Comparison of ENCODE assay signal across 13 cellular contexts in genomic region chr4:144714166-144714565, GRCh38.
DNase-seq lines count a peak whose midpoint lies in the region; ATAC-seq and TF ChIP-seq lines count a peak whose summit lies in the region.
"Had no signal": no experiment of that assay in that cellular context is flagged by ENCODE, and none has a peak within 500 bp of the region (broad histone marks: within the 10 kb centered on the region; RNA-seq: fewer than 3 reads in every experiment).

No MANE protein-coding gene starts in this region.

- peaks cover 11% of the 10 kb centered on the region for H3K4me1 Mint-ChIP-seq in MCF 10A (ENCODE audit: insufficient read depth, unreplicated experiment)
- H3K4me1 Mint-ChIP-seq: CD4-positive, CD25-positive, alpha-beta regulatory T cell had no signal

- H3K27ac ChIP-seq in mammary epithelial cell (ENCODE audit: insufficient read depth, low read depth, low read length) (peak overlapping the region; percentile 3), RWPE2 (ENCODE audit: poor library complexity, severe bottlenecking) (no peak overlapping the region), foreskin keratinocyte (peak overlapping the region; percentile 2), osteoblast (ENCODE audit: low read depth, low read length) (no peak overlapping the region)
- H3K27ac ChIP-seq: 22Rv1; BLaER1 treated with 17β-estradiol and CSF1 and Interleukin-3, amounts not matched to agents 10 nM and 100 nM had no signal

- BruUV-seq in mammary epithelial cell (replicated peaks; lab: Mats Ljungman, UMichigan) (no TSS peak), MCF 10A (replicated peaks; lab: Mats Ljungman, UMichigan) (no TSS peak)

- in situ Hi-C loops in mammary epithelial cell (cut with MboI; ENCODE audit: low sequenced_read_pairs in 2 of 2), result no loop called here

- no peaks in the 10 kb centered on the region for H3K27me3 Mint-ChIP-seq in MCF 10A (ENCODE audit: insufficient read depth, unreplicated experiment)
- H3K27me3 Mint-ChIP-seq: CD4-positive, CD25-positive, alpha-beta regulatory T cell had no signal

- ATAC-seq in RWPE2 (ENCODE audit: low read depth) (peak; percentile 68), foreskin keratinocyte (peak; percentile 61), left lobe of liver (no peak)

- H3K4me2 ChIP-seq in mammary epithelial cell (ENCODE audit: insufficient read depth, low read depth, low read length) (no peak overlapping the region), osteoblast (ENCODE audit: insufficient read depth, low read length) (no peak overlapping the region)
- H3K4me2 ChIP-seq: BLaER1 treated with 17β-estradiol and CSF1 and Interleukin-3, amounts not matched to agents 10 nM and 100 nM had no signal

- H3K4me3 ChIP-seq in mammary epithelial cell (replicated peaks in 1 of 3; ENCODE audit: insufficient read depth in 1 of 3, low read depth in 2 of 3, low read length in 3 of 3) (no peak overlapping the region), RWPE2 (ENCODE audit: severe bottlenecking) (no peak overlapping the region), osteoblast (ENCODE audit: insufficient read depth, low read length) (no peak overlapping the region)
- H3K4me3 ChIP-seq: BLaER1 treated with 17β-estradiol and CSF1 and Interleukin-3, amounts not matched to agents 10 nM and 100 nM; GM12878 had no signal

- no peaks in the 10 kb centered on the region for H3K9me3 Mint-ChIP-seq in MCF 10A (ENCODE audit: unreplicated experiment)

- dilution Hi-C loops in mammary epithelial cell (cut with HindIII; ENCODE audit: low sequenced_read_pairs), result no loop called here

- TF ChIP-seq CTCF in mammary epithelial cell (conservative IDR thresholded peaks at IDR 0.05 in 1 of 2, IDR thresholded peaks at IDR 0.05 in 1 of 2; ENCODE audit: extremely low read depth in 1 of 2, insufficient read depth in 1 of 2, low read depth in 1 of 2, low read length in 2 of 2), result no peak
- no peak for TF ChIP-seq CTCF in MCF 10A (IDR thresholded peaks at IDR 0.05; ENCODE audit: unreplicated experiment)
- no peak for TF ChIP-seq CTCF in RWPE2 (IDR thresholded peaks at IDR 0.05; ENCODE audit: poor library complexity, severe bottlenecking)
- no peak for TF ChIP-seq CTCF in foreskin keratinocyte (conservative IDR thresholded peaks at IDR 0.05)
- TF ChIP-seq CTCF in osteoblast (IDR thresholded peaks at IDR 0.05; ENCODE audit: extremely low read depth, low read depth, low read length), result no peak

- POLR2A ChIA-PET in MCF 10A (lab: Yijun Ruan, JAX), result no interaction called here

- CTCF ChIA-PET in mammary epithelial cell (lab: Charles Lee; ENCODE audit: low non-redundant PET), result no interaction called here
- CTCF ChIA-PET in MCF 10A (lab: Yijun Ruan, JAX), result no interaction called here

- no peak overlapping the region for H3K27ac Mint-ChIP-seq in MCF 10A (ENCODE audit: low read depth, unreplicated experiment)
- H3K27ac Mint-ChIP-seq: CD4-positive, CD25-positive, alpha-beta regulatory T cell had no signal

- H2AFZ ChIP-seq in mammary epithelial cell (ENCODE audit: low read depth, low read length) (no peak overlapping the region), osteoblast (ENCODE audit: low read length) (no peak overlapping the region)

- H3K36me3 ChIP-seq in mammary epithelial cell (ENCODE audit: insufficient read depth, low read length), result no peaks in the 10 kb centered on the region
- H3K36me3 ChIP-seq in RWPE2 (ENCODE audit: low read depth), result no peaks in the 10 kb centered on the region
- H3K36me3 ChIP-seq in osteoblast (ENCODE audit: insufficient read depth, low read length), result no peaks in the 10 kb centered on the region
- H3K36me3 ChIP-seq: BLaER1 treated with 17β-estradiol and CSF1 and Interleukin-3, amounts not matched to agents 10 nM and 100 nM had no signal

- no peaks in the 10 kb centered on the region for H3K36me3 Mint-ChIP-seq in MCF 10A (ENCODE audit: insufficient read depth, unreplicated experiment)
- H3K36me3 Mint-ChIP-seq: CD4-positive, CD25-positive, alpha-beta regulatory T cell had no signal

- DNase-seq in mammary epithelial cell (peak; percentile 51), MCF 10A (ENCODE audit: unreplicated experiment) (no peak), RWPE2 (ENCODE audit: low spot score) (no peak), foreskin keratinocyte (peak; percentile 34 to 72), NCI-H1436 (lab: John Stamatoyannopoulos, UW) (no peak), osteoblast (ENCODE audit: insufficient read length, low spot score, missing footprints) (no peak), left lobe of liver (ENCODE audit: low spot score) (no peak), anterior cingulate cortex (lab: John Stamatoyannopoulos, UW) (no peak)
- DNase-seq: CD4-positive, CD25-positive, alpha-beta regulatory T cell; DMS53 had no signal

- H4K20me1 ChIP-seq in mammary epithelial cell (ENCODE audit: insufficient read depth, low read length) (no peaks in the 10 kb centered on the region), osteoblast (ENCODE audit: insufficient read depth, low read length) (no peaks in the 10 kb centered on the region)
- H4K20me1 ChIP-seq: BLaER1 treated with 17β-estradiol and CSF1 and Interleukin-3, amounts not matched to agents 10 nM and 100 nM had no signal

- H3K4me1 ChIP-seq in mammary epithelial cell (ENCODE audit: insufficient read depth, low read length), result peaks cover 22% of the 10 kb centered on the region
- peaks cover 34% of the 10 kb centered on the region for H3K4me1 ChIP-seq in RWPE2 (ENCODE audit: insufficient read depth, poor library complexity, severe bottlenecking)
- peaks cover 19% of the 10 kb centered on the region for H3K4me1 ChIP-seq in foreskin keratinocyte
- peaks cover 20% of the 10 kb centered on the region for H3K4me1 ChIP-seq in osteoblast (ENCODE audit: insufficient read depth, low read length)

- H3K79me2 ChIP-seq in mammary epithelial cell (ENCODE audit: insufficient read depth, low read length) (no peaks in the 10 kb centered on the region), osteoblast (ENCODE audit: insufficient read depth, low read length) (no peaks in the 10 kb centered on the region)

- 31% methylated on average over 3 of the region's 3 CpGs for WGBS in mammary epithelial cell (ENCODE audit: low coverage, missing lambda C conversion rate)

- H3K9me3 ChIP-seq in mammary epithelial cell (replicated peaks; ENCODE audit: insufficient read depth, low read length), result no peaks in the 10 kb centered on the region
- H3K9me3 ChIP-seq in RWPE2 (ENCODE audit: severe bottlenecking), result no peaks in the 10 kb centered on the region
- H3K9me3 ChIP-seq in osteoblast (ENCODE audit: low read depth, low read length), result no peaks in the 10 kb centered on the region
- H3K9me3 ChIP-seq: BLaER1 treated with 17β-estradiol and CSF1 and Interleukin-3, amounts not matched to agents 10 nM and 100 nM had no signal

- no peaks in the 10 kb centered on the region for H3K27me3 ChIP-seq in mammary epithelial cell (ENCODE audit: insufficient read depth, low read length)
- H3K27me3 ChIP-seq in RWPE2 (ENCODE audit: insufficient read depth, poor library complexity, severe bottlenecking), result no peaks in the 10 kb centered on the region
- no peaks in the 10 kb centered on the region for H3K27me3 ChIP-seq in foreskin keratinocyte
- H3K27me3 ChIP-seq in osteoblast (ENCODE audit: insufficient read depth, low read length), result no peaks in the 10 kb centered on the region
- H3K27me3 ChIP-seq: BLaER1 treated with 17β-estradiol and CSF1 and Interleukin-3, amounts not matched to agents 10 nM and 100 nM had no signal

- intact Hi-C loops in mammary epithelial cell (cut with micrococcal nuclease) (no loop called here), MCF 10A (cut with micrococcal nuclease) (no loop called here)

- no peak overlapping the region for H3K4me3 Mint-ChIP-seq in MCF 10A (ENCODE audit: unreplicated experiment)
- H3K4me3 Mint-ChIP-seq: CD4-positive, CD25-positive, alpha-beta regulatory T cell had no signal

- H3K9ac ChIP-seq in mammary epithelial cell (ENCODE audit: insufficient read depth, low read length), result no peak overlapping the region
- H3K9ac ChIP-seq: BLaER1 treated with 17β-estradiol and CSF1 and Interleukin-3, amounts not matched to agents 10 nM and 100 nM had no signal

Comparison
In these comparisons a context has a peak if more than half of its experiments do, and no peak if none do; other contexts are left out.
1. DNase-seq: peak in mammary epithelial cell (single experiment) and foreskin keratinocyte (2 of 2); none in MCF 10A (single experiment), RWPE2 (single experiment), NCI-H1436 (single experiment), osteoblast (single experiment), left lobe of liver (single experiment) and anterior cingulate cortex (0 of 58).
2. H3K27ac ChIP-seq: peak in mammary epithelial cell (single experiment) and foreskin keratinocyte (single experiment); none in RWPE2 (single experiment) and osteoblast (single experiment).